In the genomic region with DNA sequence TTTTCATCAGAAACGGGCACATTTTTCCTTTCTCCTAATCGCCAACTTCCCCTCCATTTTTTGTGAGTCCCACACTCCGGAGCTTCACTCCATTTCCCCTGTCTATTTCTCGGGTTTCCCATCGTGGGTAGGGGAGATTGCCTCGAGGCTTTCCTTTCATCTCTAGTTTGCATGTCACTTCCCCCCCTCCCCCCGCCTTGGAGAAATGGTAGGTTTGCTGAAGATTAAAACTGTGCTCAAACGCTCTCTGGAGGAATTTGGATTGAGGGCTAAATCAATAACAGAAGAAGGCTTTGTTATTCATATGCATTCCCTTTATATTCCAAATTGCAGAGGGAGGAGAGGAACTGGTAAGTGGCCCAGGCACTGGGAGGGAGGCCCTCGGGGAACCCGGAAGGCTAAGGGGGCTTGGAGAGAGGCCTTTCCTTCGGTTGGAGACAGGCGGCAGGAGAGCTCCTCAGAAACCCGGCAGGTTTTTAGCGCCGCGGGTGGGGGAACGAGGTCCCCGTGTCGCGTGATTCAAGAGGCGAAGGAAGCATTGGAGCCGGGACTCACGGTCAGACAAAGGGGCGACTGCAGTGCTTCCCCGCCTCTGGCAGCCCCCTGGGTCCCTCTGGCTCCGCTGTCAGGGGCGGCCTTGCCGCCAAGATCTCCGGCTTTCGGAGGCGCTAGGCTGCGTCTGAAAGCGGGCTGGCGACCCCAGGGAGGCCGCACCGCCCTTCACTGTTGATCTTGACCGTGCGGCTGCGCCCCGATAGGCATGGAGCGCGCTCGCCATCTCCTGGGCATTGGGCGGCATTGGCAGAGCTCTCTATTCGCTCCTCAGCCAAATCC, we compare ENCODE assay signal across 1 cellular context.
TF ChIP-seq lines count a peak whose summit lies in the region.

No MANE protein-coding gene starts in this region.

TF ChIP-seq in HepG2, 621 proteins besides CTCF, POLR2A, EP300 and RAD21 (continued from another document and continues in another):
- TF ChIP-seq, protein P1, sequence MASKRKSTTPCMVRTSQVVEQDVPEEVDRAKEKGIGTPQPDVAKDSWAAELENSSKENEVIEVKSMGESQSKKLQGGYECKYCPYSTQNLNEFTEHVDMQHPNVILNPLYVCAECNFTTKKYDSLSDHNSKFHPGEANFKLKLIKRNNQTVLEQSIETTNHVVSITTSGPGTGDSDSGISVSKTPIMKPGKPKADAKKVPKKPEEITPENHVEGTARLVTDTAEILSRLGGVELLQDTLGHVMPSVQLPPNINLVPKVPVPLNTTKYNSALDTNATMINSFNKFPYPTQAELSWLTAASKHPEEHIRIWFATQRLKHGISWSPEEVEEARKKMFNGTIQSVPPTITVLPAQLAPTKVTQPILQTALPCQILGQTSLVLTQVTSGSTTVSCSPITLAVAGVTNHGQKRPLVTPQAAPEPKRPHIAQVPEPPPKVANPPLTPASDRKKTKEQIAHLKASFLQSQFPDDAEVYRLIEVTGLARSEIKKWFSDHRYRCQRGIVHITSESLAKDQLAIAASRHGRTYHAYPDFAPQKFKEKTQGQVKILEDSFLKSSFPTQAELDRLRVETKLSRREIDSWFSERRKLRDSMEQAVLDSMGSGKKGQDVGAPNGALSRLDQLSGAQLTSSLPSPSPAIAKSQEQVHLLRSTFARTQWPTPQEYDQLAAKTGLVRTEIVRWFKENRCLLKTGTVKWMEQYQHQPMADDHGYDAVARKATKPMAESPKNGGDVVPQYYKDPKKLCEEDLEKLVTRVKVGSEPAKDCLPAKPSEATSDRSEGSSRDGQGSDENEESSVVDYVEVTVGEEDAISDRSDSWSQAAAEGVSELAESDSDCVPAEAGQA (IDR thresholded peaks at IDR 0.05; ENCODE audit: low read depth): no peak
- TF ChIP-seq, protein P1 (CRISPR knock-in tag; IDR thresholded peaks at IDR 0.05; ENCODE audit: borderline replicate concordance): no peak
- TF ChIP-seq ZNF17 (CRISPR knock-in tag; IDR thresholded peaks at IDR 0.05): no peak
- TF ChIP-seq, protein P2, sequence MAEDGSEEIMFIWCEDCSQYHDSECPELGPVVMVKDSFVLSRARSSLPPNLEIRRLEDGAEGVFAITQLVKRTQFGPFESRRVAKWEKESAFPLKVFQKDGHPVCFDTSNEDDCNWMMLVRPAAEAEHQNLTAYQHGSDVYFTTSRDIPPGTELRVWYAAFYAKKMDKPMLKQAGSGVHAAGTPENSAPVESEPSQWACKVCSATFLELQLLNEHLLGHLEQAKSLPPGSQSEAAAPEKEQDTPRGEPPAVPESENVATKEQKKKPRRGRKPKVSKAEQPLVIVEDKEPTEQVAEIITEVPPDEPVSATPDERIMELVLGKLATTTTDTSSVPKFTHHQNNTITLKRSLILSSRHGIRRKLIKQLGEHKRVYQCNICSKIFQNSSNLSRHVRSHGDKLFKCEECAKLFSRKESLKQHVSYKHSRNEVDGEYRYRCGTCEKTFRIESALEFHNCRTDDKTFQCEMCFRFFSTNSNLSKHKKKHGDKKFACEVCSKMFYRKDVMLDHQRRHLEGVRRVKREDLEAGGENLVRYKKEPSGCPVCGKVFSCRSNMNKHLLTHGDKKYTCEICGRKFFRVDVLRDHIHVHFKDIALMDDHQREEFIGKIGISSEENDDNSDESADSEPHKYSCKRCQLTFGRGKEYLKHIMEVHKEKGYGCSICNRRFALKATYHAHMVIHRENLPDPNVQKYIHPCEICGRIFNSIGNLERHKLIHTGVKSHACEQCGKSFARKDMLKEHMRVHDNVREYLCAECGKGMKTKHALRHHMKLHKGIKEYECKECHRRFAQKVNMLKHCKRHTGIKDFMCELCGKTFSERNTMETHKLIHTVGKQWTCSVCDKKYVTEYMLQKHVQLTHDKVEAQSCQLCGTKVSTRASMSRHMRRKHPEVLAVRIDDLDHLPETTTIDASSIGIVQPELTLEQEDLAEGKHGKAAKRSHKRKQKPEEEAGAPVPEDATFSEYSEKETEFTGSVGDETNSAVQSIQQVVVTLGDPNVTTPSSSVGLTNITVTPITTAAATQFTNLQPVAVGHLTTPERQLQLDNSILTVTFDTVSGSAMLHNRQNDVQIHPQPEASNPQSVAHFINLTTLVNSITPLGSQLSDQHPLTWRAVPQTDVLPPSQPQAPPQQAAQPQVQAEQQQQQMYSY (CRISPR knock-in tag; IDR thresholded peaks at IDR 0.05): no peak
- no peak for TF ChIP-seq NR2F1 (CRISPR knock-in tag; IDR thresholded peaks at IDR 0.05)
- no peak for TF ChIP-seq ZNF781 (CRISPR knock-in tag; IDR thresholded peaks at IDR 0.05; ENCODE audit: borderline replicate concordance, not compliant biosample characterization)
- TF ChIP-seq, protein P3, sequence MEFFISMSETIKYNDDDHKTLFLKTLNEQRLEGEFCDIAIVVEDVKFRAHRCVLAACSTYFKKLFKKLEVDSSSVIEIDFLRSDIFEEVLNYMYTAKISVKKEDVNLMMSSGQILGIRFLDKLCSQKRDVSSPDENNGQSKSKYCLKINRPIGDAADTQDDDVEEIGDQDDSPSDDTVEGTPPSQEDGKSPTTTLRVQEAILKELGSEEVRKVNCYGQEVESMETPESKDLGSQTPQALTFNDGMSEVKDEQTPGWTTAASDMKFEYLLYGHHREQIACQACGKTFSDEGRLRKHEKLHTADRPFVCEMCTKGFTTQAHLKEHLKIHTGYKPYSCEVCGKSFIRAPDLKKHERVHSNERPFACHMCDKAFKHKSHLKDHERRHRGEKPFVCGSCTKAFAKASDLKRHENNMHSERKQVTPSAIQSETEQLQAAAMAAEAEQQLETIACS (CRISPR knock-in tag; IDR thresholded peaks at IDR 0.05): no peak
- TF ChIP-seq EEA1 (CRISPR knock-in tag; IDR thresholded peaks at IDR 0.05; ENCODE audit: borderline replicate concordance): no peak
- TF ChIP-seq SAP130 (CRISPR knock-in tag; IDR thresholded peaks at IDR 0.05; ENCODE audit: low read depth): no peak
- no peak for TF ChIP-seq ZBTB21 (CRISPR knock-in tag; IDR thresholded peaks at IDR 0.05)
- no peak for TF ChIP-seq IKZF4 (CRISPR knock-in tag; IDR thresholded peaks at IDR 0.05; ENCODE audit: borderline replicate concordance, low read depth, not compliant biosample characterization)
- no peak for TF ChIP-seq NR1H2 (CRISPR knock-in tag; IDR thresholded peaks at IDR 0.05; ENCODE audit: borderline replicate concordance, low read depth)
- TF ChIP-seq, protein P4, sequence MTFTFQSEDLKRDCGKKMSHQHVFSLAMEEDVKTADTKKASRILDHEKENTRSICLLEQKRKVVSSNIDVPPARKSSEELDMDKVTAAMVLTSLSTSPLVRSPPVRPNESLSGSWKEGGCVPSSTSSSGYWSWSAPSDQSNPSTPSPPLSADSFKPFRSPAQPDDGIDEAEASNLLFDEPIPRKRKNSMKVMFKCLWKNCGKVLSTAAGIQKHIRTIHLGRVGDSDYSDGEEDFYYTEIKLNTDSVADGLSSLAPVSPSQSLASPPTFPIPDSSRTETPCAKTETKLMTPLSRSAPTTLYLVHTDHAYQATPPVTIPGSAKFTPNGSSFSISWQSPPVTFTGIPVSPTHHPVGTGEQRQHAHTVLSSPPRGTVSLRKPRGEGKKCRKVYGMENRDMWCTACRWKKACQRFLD (CRISPR knock-in tag; IDR thresholded peaks at IDR 0.05; ENCODE audit: borderline replicate concordance): no peak
- TF ChIP-seq PRMT3 (CRISPR knock-in tag; IDR thresholded peaks at IDR 0.05; ENCODE audit: borderline replicate concordance, low read depth): no peak
- TF ChIP-seq KDM1A (CRISPR knock-in tag; IDR thresholded peaks at IDR 0.05): no peak
- TF ChIP-seq NCOR1 (IDR thresholded peaks at IDR 0.05; ENCODE audit: borderline replicate concordance, low read length): no peak
- no peak for TF ChIP-seq ZFAT (CRISPR knock-in tag; conservative IDR thresholded peaks at IDR 0.05)
- TF ChIP-seq SNAPC2 (CRISPR knock-in tag; IDR thresholded peaks at IDR 0.05): no peak
- TF ChIP-seq, protein P5, sequence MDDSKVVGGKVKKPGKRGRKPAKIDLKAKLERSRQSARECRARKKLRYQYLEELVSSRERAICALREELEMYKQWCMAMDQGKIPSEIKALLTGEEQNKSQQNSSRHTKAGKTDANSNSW (CRISPR knock-in tag; IDR thresholded peaks at IDR 0.05; ENCODE audit: borderline replicate concordance): no peak
- TF ChIP-seq, protein P6, sequence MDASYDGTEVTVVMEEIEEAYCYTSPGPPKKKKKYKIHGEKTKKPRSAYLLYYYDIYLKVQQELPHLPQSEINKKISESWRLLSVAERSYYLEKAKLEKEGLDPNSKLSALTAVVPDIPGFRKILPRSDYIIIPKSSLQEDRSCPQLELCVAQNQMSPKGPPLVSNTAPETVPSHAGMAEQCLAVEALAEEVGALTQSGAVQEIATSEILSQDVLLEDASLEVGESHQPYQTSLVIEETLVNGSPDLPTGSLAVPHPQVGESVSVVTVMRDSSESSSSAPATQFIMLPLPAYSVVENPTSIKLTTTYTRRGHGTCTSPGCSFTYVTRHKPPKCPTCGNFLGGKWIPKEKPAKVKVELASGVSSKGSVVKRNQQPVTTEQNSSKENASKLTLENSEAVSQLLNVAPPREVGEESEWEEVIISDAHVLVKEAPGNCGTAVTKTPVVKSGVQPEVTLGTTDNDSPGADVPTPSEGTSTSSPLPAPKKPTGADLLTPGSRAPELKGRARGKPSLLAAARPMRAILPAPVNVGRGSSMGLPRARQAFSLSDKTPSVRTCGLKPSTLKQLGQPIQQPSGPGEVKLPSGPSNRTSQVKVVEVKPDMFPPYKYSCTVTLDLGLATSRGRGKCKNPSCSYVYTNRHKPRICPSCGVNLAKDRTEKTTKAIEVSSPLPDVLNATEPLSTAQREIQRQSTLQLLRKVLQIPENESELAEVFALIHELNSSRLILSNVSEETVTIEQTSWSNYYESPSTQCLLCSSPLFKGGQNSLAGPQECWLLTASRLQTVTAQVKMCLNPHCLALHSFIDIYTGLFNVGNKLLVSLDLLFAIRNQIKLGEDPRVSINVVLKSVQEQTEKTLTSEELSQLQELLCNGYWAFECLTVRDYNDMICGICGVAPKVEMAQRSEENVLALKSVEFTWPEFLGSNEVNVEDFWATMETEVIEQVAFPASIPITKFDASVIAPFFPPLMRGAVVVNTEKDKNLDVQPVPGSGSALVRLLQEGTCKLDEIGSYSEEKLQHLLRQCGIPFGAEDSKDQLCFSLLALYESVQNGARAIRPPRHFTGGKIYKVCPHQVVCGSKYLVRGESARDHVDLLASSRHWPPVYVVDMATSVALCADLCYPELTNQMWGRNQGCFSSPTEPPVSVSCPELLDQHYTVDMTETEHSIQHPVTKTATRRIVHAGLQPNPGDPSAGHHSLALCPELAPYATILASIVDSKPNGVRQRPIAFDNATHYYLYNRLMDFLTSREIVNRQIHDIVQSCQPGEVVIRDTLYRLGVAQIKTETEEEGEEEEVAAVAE (CRISPR knock-in tag; IDR thresholded peaks at IDR 0.05; ENCODE audit: borderline replicate concordance): 0 out of 2 replicates have a peak, but pooled peaks have one; percentile 27
- no peak for TF ChIP-seq ZNF724P (CRISPR knock-in tag; IDR thresholded peaks at IDR 0.05; ENCODE audit: borderline replicate concordance)
- TF ChIP-seq, protein P7, sequence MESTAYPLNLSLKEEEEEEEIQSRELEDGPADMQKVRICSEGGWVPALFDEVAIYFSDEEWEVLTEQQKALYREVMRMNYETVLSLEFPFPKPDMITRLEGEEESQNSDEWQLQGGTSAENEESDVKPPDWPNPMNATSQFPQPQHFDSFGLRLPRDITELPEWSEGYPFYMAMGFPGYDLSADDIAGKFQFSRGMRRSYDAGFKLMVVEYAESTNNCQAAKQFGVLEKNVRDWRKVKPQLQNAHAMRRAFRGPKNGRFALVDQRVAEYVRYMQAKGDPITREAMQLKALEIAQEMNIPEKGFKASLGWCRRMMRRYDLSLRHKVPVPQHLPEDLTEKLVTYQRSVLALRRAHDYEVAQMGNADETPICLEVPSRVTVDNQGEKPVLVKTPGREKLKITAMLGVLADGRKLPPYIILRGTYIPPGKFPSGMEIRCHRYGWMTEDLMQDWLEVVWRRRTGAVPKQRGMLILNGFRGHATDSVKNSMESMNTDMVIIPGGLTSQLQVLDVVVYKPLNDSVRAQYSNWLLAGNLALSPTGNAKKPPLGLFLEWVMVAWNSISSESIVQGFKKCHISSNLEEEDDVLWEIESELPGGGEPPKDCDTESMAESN (CRISPR knock-in tag; conservative IDR thresholded peaks at IDR 0.05): no peak
- TF ChIP-seq SSRP1 (CRISPR knock-in tag; IDR thresholded peaks at IDR 0.05): no peak
- no peak for TF ChIP-seq ATAD3A (CRISPR knock-in tag; IDR thresholded peaks at IDR 0.05)
- TF ChIP-seq ZFP82 (CRISPR knock-in tag; IDR thresholded peaks at IDR 0.05; ENCODE audit: borderline replicate concordance): no peak
- no peak for TF ChIP-seq ELF4 (CRISPR knock-in tag; IDR thresholded peaks at IDR 0.05; ENCODE audit: borderline replicate concordance)
- TF ChIP-seq, protein P8, sequence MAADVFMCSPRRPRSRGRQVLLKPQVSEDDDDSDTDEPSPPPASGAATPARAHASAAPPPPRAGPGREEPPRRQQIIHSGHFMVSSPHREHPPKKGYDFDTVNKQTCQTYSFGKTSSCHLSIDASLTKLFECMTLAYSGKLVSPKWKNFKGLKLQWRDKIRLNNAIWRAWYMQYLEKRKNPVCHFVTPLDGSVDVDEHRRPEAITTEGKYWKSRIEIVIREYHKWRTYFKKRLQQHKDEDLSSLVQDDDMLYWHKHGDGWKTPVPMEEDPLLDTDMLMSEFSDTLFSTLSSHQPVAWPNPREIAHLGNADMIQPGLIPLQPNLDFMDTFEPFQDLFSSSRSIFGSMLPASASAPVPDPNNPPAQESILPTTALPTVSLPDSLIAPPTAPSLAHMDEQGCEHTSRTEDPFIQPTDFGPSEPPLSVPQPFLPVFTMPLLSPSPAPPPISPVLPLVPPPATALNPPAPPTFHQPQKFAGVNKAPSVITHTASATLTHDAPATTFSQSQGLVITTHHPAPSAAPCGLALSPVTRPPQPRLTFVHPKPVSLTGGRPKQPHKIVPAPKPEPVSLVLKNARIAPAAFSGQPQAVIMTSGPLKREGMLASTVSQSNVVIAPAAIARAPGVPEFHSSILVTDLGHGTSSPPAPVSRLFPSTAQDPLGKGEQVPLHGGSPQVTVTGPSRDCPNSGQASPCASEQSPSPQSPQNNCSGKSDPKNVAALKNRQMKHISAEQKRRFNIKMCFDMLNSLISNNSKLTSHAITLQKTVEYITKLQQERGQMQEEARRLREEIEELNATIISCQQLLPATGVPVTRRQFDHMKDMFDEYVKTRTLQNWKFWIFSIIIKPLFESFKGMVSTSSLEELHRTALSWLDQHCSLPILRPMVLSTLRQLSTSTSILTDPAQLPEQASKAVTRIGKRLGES (CRISPR knock-in tag; IDR thresholded peaks at IDR 0.05; ENCODE audit: borderline replicate concordance): no peak
- no peak for TF ChIP-seq KAT2B (IDR thresholded peaks at IDR 0.05; ENCODE audit: borderline replicate concordance, low read depth, low read length)
- TF ChIP-seq ZNF629 (CRISPR knock-in tag; conservative IDR thresholded peaks at IDR 0.05): no peak
- TF ChIP-seq ZNF446 (CRISPR knock-in tag; IDR thresholded peaks at IDR 0.05): no peak
- no peak for TF ChIP-seq MBNL3 (CRISPR knock-in tag; conservative IDR thresholded peaks at IDR 0.05)
- TF ChIP-seq THYN1 (CRISPR knock-in tag; IDR thresholded peaks at IDR 0.05; ENCODE audit: borderline replicate concordance, low read depth): no peak
